ENCODE assay signal across 1 cellular context in genomic region chr6:161226005-161226964, GRCh38.
TF ChIP-seq lines count a peak whose summit lies in the region.

No MANE protein-coding gene starts in this region.

TF ChIP-seq in K562, 482 proteins besides CTCF, POLR2A, EP300 and RAD21 (continued from another document and continues in another):
- TF ChIP-seq ELK1 (CRISPR knock-in tag; IDR thresholded peaks at IDR 0.05) (no peak), ATF4 (CRISPR knock-in tag; IDR thresholded peaks at IDR 0.05) (peak; percentile 28; the same call in 1 of the 2 replicates), KHSRP (IDR thresholded peaks at IDR 0.05) (no peak), ZNF507 (tag; conservative IDR thresholded peaks at IDR 0.05) (no peak), FOXJ3 (CRISPR knock-in tag; IDR thresholded peaks at IDR 0.05) (no peak), MCM7 (IDR thresholded peaks at IDR 0.05) (no peak), ZFP1 (CRISPR knock-in tag; IDR thresholded peaks at IDR 0.05) (0 out of 2 replicates have a peak, but pooled peaks have one; percentile 36), E2F1 (CRISPR knock-in tag; IDR thresholded peaks at IDR 0.05) (no peak; the same call in 1 of the 2 replicates), SNRNP70 (optimal IDR thresholded peaks at IDR 0.05; ENCODE audit: low read depth, low read length) (no peak), FUS (optimal IDR thresholded peaks at IDR 0.05; ENCODE audit: low read depth, low read length) (no peak), ZNF449 (CRISPR knock-in tag; IDR thresholded peaks at IDR 0.05) (peak; percentile 29; the same call in 1 of the 2 replicates), THAP12 (CRISPR knock-in tag; IDR thresholded peaks at IDR 0.05) (0 out of 2 replicates have a peak, but pooled peaks have one; percentile 33), PRPF4 (IDR thresholded peaks at IDR 0.05; ENCODE audit: insufficient read depth, low read depth, low read length, poor library complexity, severe bottlenecking) (no peak), ZFX (CRISPR knock-in tag; IDR thresholded peaks at IDR 0.05) (no peak), MYBL2 (IDR thresholded peaks at IDR 0.05; ENCODE audit: low read depth) (no peak), MYBL2 (CRISPR knock-in tag; IDR thresholded peaks at IDR 0.05; ENCODE audit: borderline replicate concordance) (no peak), KLF6 (CRISPR knock-in tag; IDR thresholded peaks at IDR 0.05; ENCODE audit: borderline replicate concordance) (no peak), SMAD3 (CRISPR knock-in tag; conservative IDR thresholded peaks at IDR 0.05) (no peak), POLR3A (IDR thresholded peaks at IDR 0.05; ENCODE audit: borderline replicate concordance, extremely low read depth, insufficient read depth, insufficient read length) (no peak), SMAD4 (CRISPR knock-in tag; conservative IDR thresholded peaks at IDR 0.05) (peak; percentile 61; the same call in 1 of the 2 replicates), CEBPG (CRISPR knock-in tag; IDR thresholded peaks at IDR 0.05) (no peak), CEBPG (tag; conservative IDR thresholded peaks at IDR 0.05 in 1 of 2, IDR thresholded peaks at IDR 0.05 in 1 of 2) (no peak), PKNOX1 (IDR thresholded peaks at IDR 0.05) (peak; percentile 79), CSDE1 (IDR thresholded peaks at IDR 0.05) (no peak), ZNF586 (CRISPR knock-in tag; conservative IDR thresholded peaks at IDR 0.05) (0 out of 2 replicates have a peak, but pooled peaks have one; percentile 70), NCOR1 (IDR thresholded peaks at IDR 0.05) (peak; percentile 81), BRD4 (IDR thresholded peaks at IDR 0.05) (no peak), SMARCB1 (IDR thresholded peaks at IDR 0.05; ENCODE audit: insufficient read length, low read depth) (no peak), STAG1 (CRISPR knock-in tag; IDR thresholded peaks at IDR 0.05; ENCODE audit: borderline replicate concordance) (no peak), LCOR (CRISPR knock-in tag; IDR thresholded peaks at IDR 0.05) (peak; percentile 82; the same call in 1 of the 2 replicates), MLLT1 (IDR thresholded peaks at IDR 0.05) (peak in 1 of 2 experiments; percentile 7; a peak in 1 of 4 replicates), BDP1 (IDR thresholded peaks at IDR 0.05; ENCODE audit: insufficient read depth, insufficient read length) (no peak), NR1H2 (CRISPR knock-in tag; IDR thresholded peaks at IDR 0.05) (no peak), EHMT2 (IDR thresholded peaks at IDR 0.05) (peak; percentile 39), ID3 (CRISPR knock-in tag; IDR thresholded peaks at IDR 0.05) (no peak), ID3 (tag; IDR thresholded peaks at IDR 0.05) (no peak; the same call in 1 of the 2 replicates), KLF1 (tag; IDR thresholded peaks at IDR 0.05) (0 out of 2 replicates have a peak, but pooled peaks have one; percentile 41), TFAP4 (CRISPR knock-in tag; IDR thresholded peaks at IDR 0.05; ENCODE audit: borderline replicate concordance) (no peak), ZNF609 (CRISPR knock-in tag; IDR thresholded peaks at IDR 0.05; ENCODE audit: borderline replicate concordance) (no peak), SAFB (IDR thresholded peaks at IDR 0.05; ENCODE audit: borderline replicate concordance, low read depth, low read length) (no peak), TAL1 (IDR thresholded peaks at IDR 0.05) (peak; percentile 58; the same call in 1 of the 2 replicates), TEAD4 (IDR thresholded peaks at IDR 0.05; ENCODE audit: low read length) (peak; percentile 60), TEAD4 (CRISPR knock-in tag; IDR thresholded peaks at IDR 0.05; ENCODE audit: borderline replicate concordance) (no peak), HMGXB4 (CRISPR knock-in tag; IDR thresholded peaks at IDR 0.05) (0 out of 2 replicates have a peak, but pooled peaks have one; percentile 21), NR2C2 (CRISPR knock-in tag; IDR thresholded peaks at IDR 0.05) (no peak), NR2C2 (tag; IDR thresholded peaks at IDR 0.05) (peak; percentile 73; the same call in 1 of the 2 replicates), TGIF2 (CRISPR knock-in tag; IDR thresholded peaks at IDR 0.05) (no peak), SRSF9 (IDR thresholded peaks at IDR 0.05; ENCODE audit: borderline replicate concordance, low read depth, low read length) (no peak), MEIS2 (IDR thresholded peaks at IDR 0.05; ENCODE audit: partially characterized antibody) (peak; percentile 74), FOSL1 (tag; conservative IDR thresholded peaks at IDR 0.05) (peak; percentile 46), HDAC2 (IDR thresholded peaks at IDR 0.05) (no peak; the same call in 1 of the 2 replicates), HNRNPL (IDR thresholded peaks at IDR 0.05; ENCODE audit: low read depth, low read length) (no peak)
